21 cellular contexts compared by ENCODE assay signal in genomic region chr7:108291135-108291508, GRCh38.
"Had no signal": no experiment of that assay in that cellular context is flagged by ENCODE, and none has a peak within 500 bp of the region (broad histone marks: within the 10 kb centered on the region; RNA-seq: fewer than 3 reads in every experiment).

No MANE protein-coding gene starts in this region.

- H3K4me1 Mint-ChIP-seq: T-helper 17 cell had no signal

- H3K9me3 Mint-ChIP-seq: activated CD8-positive, alpha-beta T cell treated with anti-CD3 and anti-CD28 coated beads for 36 hours; activated T-cell treated with anti-CD3 and anti-CD28 coated beads, Interleukin-2, amount 50 U/mL, for 4 hours had no signal

- H3K27me3 ChIP-seq: body of pancreas, neutrophil, tibial nerve had no signal

- H3K4me3 ChIP-seq: body of pancreas, coronary artery, heart left ventricle, tibial nerve had no signal

- ATAC-seq: activated CD8-positive, alpha-beta T cell treated with anti-CD3 and anti-CD28 coated beads for 36 hours; activated T-cell treated with anti-CD3 and anti-CD28 coated beads, Interleukin-2, amount 50 U/mL, for 4 hours; body of pancreas; T-helper 17 cell had no signal

- H3K27ac ChIP-seq: coronary artery, heart left ventricle, neutrophil, tibial nerve had no signal

- H3K9me3 ChIP-seq: body of pancreas, heart left ventricle, neutrophil, tibial nerve had no signal

- H3K4me3 Mint-ChIP-seq: activated B cell treated with CpG ODN at 0.5 μM for 24 hours; activated CD8-positive, alpha-beta T cell treated with anti-CD3 and anti-CD28 coated beads for 36 hours; activated T-cell treated with anti-CD3 and anti-CD28 coated beads, Interleukin-2, amount 50 U/mL, for 4 hours; T-helper 17 cell had no signal

- DNase-seq: activated B cell treated with CpG ODN at 0.5 μM for 24 hours; activated CD4-positive, alpha-beta T cell treated with anti-CD3 and anti-CD28 coated beads for 48 hours; activated CD8-positive, alpha-beta T cell treated with anti-CD3 and anti-CD28 coated beads for 36 hours; activated effector memory CD4-positive, alpha-beta T cell treated with Interleukin-2 at 50 U/mL for 16 hours; activated naive CD4-positive, alpha-beta T cell treated with anti-CD3 and anti-CD28 coated beads, Interleukin-2, amount 50 U/mL, for 16 hours; activated T-cell treated with anti-CD3 and anti-CD28 coated beads, Interleukin-2, amount 50 U/mL, for 4 hours; amniotic stem cell; body of pancreas; central memory CD4-positive, alpha-beta T cell; effector CD4-positive, alpha-beta T cell; foreskin melanocyte; heart left ventricle; mammary epithelial cell; retina; stimulated activated CD4-positive, alpha-beta T cell treated with anti-CD3 and anti-CD28 coated beads, Interleukin-4, amount 100 ng/mL, for 1 hour; stimulated activated naive CD4-positive, alpha-beta T cell; substantia nigra; T-helper 17 cell had no signal

- H3K27ac Mint-ChIP-seq: activated B cell treated with CpG ODN at 0.5 μM for 24 hours; activated CD8-positive, alpha-beta T cell treated with anti-CD3 and anti-CD28 coated beads for 36 hours; T-helper 17 cell had no signal

- H3K36me3 ChIP-seq: heart left ventricle, neutrophil, tibial nerve had no signal
